ENCODE assay signal across 31 cellular contexts in the genomic region with DNA sequence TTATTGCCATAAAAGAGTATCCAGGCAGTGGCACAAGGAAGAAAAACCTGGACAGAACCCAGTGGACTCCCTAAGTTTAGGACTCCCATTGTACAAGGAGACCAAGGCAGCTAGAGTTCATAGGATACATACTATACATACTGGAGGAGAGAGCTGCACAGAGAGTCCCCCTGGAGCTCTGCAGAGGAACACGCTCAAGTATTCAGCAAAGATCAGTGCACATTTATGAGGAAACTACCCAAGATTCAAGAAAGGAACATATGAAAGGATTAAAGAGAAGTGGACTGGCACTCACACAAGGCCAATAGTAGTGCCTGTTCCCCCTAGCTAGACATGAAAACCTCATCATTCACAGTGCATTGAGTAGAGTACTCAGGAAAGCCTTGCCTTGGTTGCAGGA. TPM values are rescaled to one million over a fixed set of nuclear protein-coding genes. Genes with fewer than 3 reads are reported as not detected.
"Had no signal": no experiment of that assay in that cellular context is flagged by ENCODE, and none has a peak within 500 bp of the region (broad histone marks: within the 10 kb centered on the region; RNA-seq: fewer than 3 reads in every experiment).

No MANE protein-coding gene starts in this region.

- H3K27me3 ChIP-seq: esophagus muscularis mucosa, neural progenitor cell, suprapubic skin, transverse colon, upper lobe of right lung, vagina had no signal

- H3K36me3 ChIP-seq: esophagus muscularis mucosa, heart right ventricle, lower lobe of right lung, neural progenitor cell, suprapubic skin, transverse colon, upper lobe of right lung, vagina had no signal

- ATAC-seq: foreskin keratinocyte; heart right ventricle; left ventricle myocardium superior; lower lobe of right lung; natural killer cell treated with Interleukin-12 subunit alpha and Interleukin-12 subunit beta and Interleukin-15 and Interleukin-18, amount 100 ng/mL, for 72 hours; right cardiac atrium; stimulated activated naive CD8-positive, alpha-beta T cell treated with anti-CD3 and anti-CD28 coated beads, Interleukin-15, amount 100 ng/mL, for 72 hours; upper lobe of right lung had no signal

- H3K4me1 ChIP-seq: esophagus muscularis mucosa, foreskin keratinocyte, heart right ventricle, lower lobe of right lung, neural progenitor cell, parathyroid adenoma, suprapubic skin, upper lobe of right lung, vagina had no signal

- FAIRE-seq: endothelial cell of umbilical vein had no signal

- H3K9me3 ChIP-seq: esophagus muscularis mucosa, heart right ventricle, lower lobe of right lung, suprapubic skin, transverse colon, upper lobe of right lung, vagina had no signal

- DNase-seq: dermis blood vessel endothelial cell; effector memory CD4-positive, alpha-beta T cell; foreskin keratinocyte; glutamatergic neuron; heart right ventricle; hippocampal formation; islet precursor cell; kidney glomerular epithelial cell; left ventricle myocardium superior; lower lobe of right lung; right cardiac atrium; small intestine; stimulated activated CD4-positive, alpha-beta T cell treated with anti-CD3 and anti-CD28 coated beads, Interleukin-15, amount 100 ng/mL, for 24 hours; stimulated activated CD4-positive, alpha-beta T cell treated with anti-CD3 and anti-CD28 coated beads, Interleukin-2, amount 100 ng/mL, for 48 hours; stimulated activated naive CD4-positive, alpha-beta T cell; stimulated activated naive CD8-positive, alpha-beta T cell treated with anti-CD3 and anti-CD28 coated beads, Interleukin-15, amount 100 ng/mL, for 72 hours; transverse colon; upper lobe of right lung had no signal

- H3K27ac ChIP-seq: coronary artery, esophagus muscularis mucosa, foreskin keratinocyte, heart right ventricle, lower lobe of right lung, neural progenitor cell, parathyroid adenoma, suprapubic skin, upper lobe of right lung, vagina had no signal

- H3K4me3 ChIP-seq: coronary artery, esophagus muscularis mucosa, heart right ventricle, lower lobe of right lung, neural progenitor cell, suprapubic skin, transverse colon, upper lobe of right lung, vagina had no signal

RNA-seq across cellular contexts. Expression of gene MYBPC1, which starts 59.7 kb away (rescaled TPM):
- total RNA-seq: dermis blood vessel endothelial cell; endothelial cell of umbilical vein; epithelial cell of proximal tubule; fibroblast of lung; foreskin keratinocyte; lower lobe of right lung; mesenteric fat pad; natural killer cell treated with Interleukin-12 subunit alpha and Interleukin-12 subunit beta and Interleukin-15 and Interleukin-18, amount 100 ng/mL, for 72 hours; osteoblast; progenitor cell of endocrine pancreas; upper lobe of right lung; vagina had no signal
